In genomic region chr4:3123201-3123671, GRCh38 we compare ENCODE assay signal across 12 cellular contexts. TPM values are rescaled to one million over a fixed set of nuclear protein-coding genes. Genes with fewer than 3 reads are reported as not detected.
DNase-seq lines count a peak whose midpoint lies in the region; ATAC-seq and TF ChIP-seq lines count a peak whose summit lies in the region.
"Had no signal": no experiment of that assay in that cellular context is flagged by ENCODE, and none has a peak within 500 bp of the region (broad histone marks: within the 10 kb centered on the region; RNA-seq: fewer than 3 reads in every experiment).

No MANE protein-coding gene starts in this region.

- no peaks in the 10 kb centered on the region for H3K27me3 ChIP-seq in esophagus squamous epithelium
- no peaks in the 10 kb centered on the region for H3K27me3 ChIP-seq in muscle layer of duodenum (ENCODE audit: low read depth, low read length)
- H3K27me3 ChIP-seq in CD4-positive, alpha-beta memory T cell (ENCODE audit: insufficient read depth, low read length): no peaks in the 10 kb centered on the region

- H3K27ac ChIP-seq in esophagus squamous epithelium (peak overlapping the region in 3 of 4 donors; percentile 65 to 84 (median 83)), muscle layer of duodenum (ENCODE audit: low read length) (peak overlapping the region; percentile 49)
- H3K27ac ChIP-seq in CD4-positive, alpha-beta memory T cell (ENCODE audit: low read depth, low read length): no peak overlapping the region

- no peak for TF ChIP-seq CTCF in esophagus squamous epithelium (IDR thresholded peaks at IDR 0.05)

- TF ChIP-seq POLR2A in esophagus squamous epithelium (IDR thresholded peaks at IDR 0.05): no peak

- no peak overlapping the region for H3K4me3 Mint-ChIP-seq in stimulated activated naive CD8-positive, alpha-beta T cell treated with anti-CD3 and anti-CD28 coated beads, Interleukin-15, Interleukin-2, amounts not matched to agents 100 ng/mL and 50 ng/mL, for 24 hours
- H3K4me3 Mint-ChIP-seq in stimulated activated naive CD8-positive, alpha-beta T cell treated with anti-CD3 and anti-CD28 coated beads, Interleukin-15, amount 100 ng/mL, for 72 hours: no peak overlapping the region
- no peak overlapping the region for H3K4me3 Mint-ChIP-seq in CD4-positive, alpha-beta memory T cell
- H3K4me3 Mint-ChIP-seq: natural killer cell treated with Interleukin-12 subunit alpha and Interleukin-12 subunit beta and Interleukin-15 and Interleukin-18, amount 100 ng/mL, for 72 hours had no signal

- intact Hi-C loops in esophagus squamous epithelium (cut with DNase I): no loop called here
- intact Hi-C loops in CD4-positive, alpha-beta memory T cell (cut with micrococcal nuclease): no loop called here

- H3K9me3 ChIP-seq in esophagus squamous epithelium: no peaks in the 10 kb centered on the region
- H3K9me3 ChIP-seq in muscle layer of duodenum (ENCODE audit: control insufficient read depth in 1 of 2, low read length in 2 of 2): no peaks in the 10 kb centered on the region
- no peaks in the 10 kb centered on the region for H3K9me3 ChIP-seq in CD4-positive, alpha-beta memory T cell (ENCODE audit: control insufficient read depth in 1 of 2, low read length in 2 of 2)

- H3K27me3 Mint-ChIP-seq in stimulated activated naive CD8-positive, alpha-beta T cell treated with anti-CD3 and anti-CD28 coated beads, Interleukin-15, Interleukin-2, amounts not matched to agents 100 ng/mL and 50 ng/mL, for 24 hours: no peaks in the 10 kb centered on the region
- H3K27me3 Mint-ChIP-seq in stimulated activated naive CD8-positive, alpha-beta T cell treated with anti-CD3 and anti-CD28 coated beads, Interleukin-15, amount 100 ng/mL, for 72 hours: no peaks in the 10 kb centered on the region
- H3K27me3 Mint-ChIP-seq in CD4-positive, alpha-beta memory T cell: no peaks in the 10 kb centered on the region
- H3K27me3 Mint-ChIP-seq: natural killer cell treated with Interleukin-12 subunit alpha and Interleukin-12 subunit beta and Interleukin-15 and Interleukin-18, amount 100 ng/mL, for 72 hours had no signal

- peak overlapping the region; percentile 68 for H3K27ac Mint-ChIP-seq in stimulated activated naive CD8-positive, alpha-beta T cell treated with anti-CD3 and anti-CD28 coated beads, Interleukin-15, Interleukin-2, amounts not matched to agents 100 ng/mL and 50 ng/mL, for 24 hours
- H3K27ac Mint-ChIP-seq in stimulated activated naive CD8-positive, alpha-beta T cell treated with anti-CD3 and anti-CD28 coated beads, Interleukin-15, amount 100 ng/mL, for 72 hours: no peak overlapping the region
- peak overlapping the region in 3 of 7 donors; percentile 36 to 57 (median 42) for H3K27ac Mint-ChIP-seq in CD4-positive, alpha-beta memory T cell

- H3K9me3 Mint-ChIP-seq in stimulated activated naive CD8-positive, alpha-beta T cell treated with anti-CD3 and anti-CD28 coated beads, Interleukin-15, Interleukin-2, amounts not matched to agents 100 ng/mL and 50 ng/mL, for 24 hours: no peaks in the 10 kb centered on the region
- H3K9me3 Mint-ChIP-seq in stimulated activated naive CD8-positive, alpha-beta T cell treated with anti-CD3 and anti-CD28 coated beads, Interleukin-15, amount 100 ng/mL, for 72 hours: no peaks in the 10 kb centered on the region
- H3K9me3 Mint-ChIP-seq in CD4-positive, alpha-beta memory T cell: no peaks in the 10 kb centered on the region
- H3K9me3 Mint-ChIP-seq: natural killer cell treated with Interleukin-12 subunit alpha and Interleukin-12 subunit beta and Interleukin-15 and Interleukin-18, amount 100 ng/mL, for 72 hours had no signal

- CTCF ChIA-PET in CD4-positive, alpha-beta memory T cell (lab: Charles Lee; ENCODE audit: partially characterized antibody): interaction anchor here (1.1 to 5.1 kb wide), 2 partner anchors 16 to 68 kb away, joined by 3 to 25 read pairs; no protein-coding TSS in a partner anchor

- POLR2A ChIA-PET in CD4-positive, alpha-beta memory T cell (lab: Charles Lee; ENCODE audit: partially characterized antibody): interaction anchor here (1.1 kb wide), 1 partner anchor 15 kb away, joined by 3 read pairs; no protein-coding TSS in a partner anchor

- H3K4me1 Mint-ChIP-seq in stimulated activated naive CD8-positive, alpha-beta T cell treated with anti-CD3 and anti-CD28 coated beads, Interleukin-15, Interleukin-2, amounts not matched to agents 100 ng/mL and 50 ng/mL, for 24 hours (ENCODE audit: low read depth): peaks cover 22% of the 10 kb centered on the region
- H3K4me1 Mint-ChIP-seq in stimulated activated naive CD8-positive, alpha-beta T cell treated with anti-CD3 and anti-CD28 coated beads, Interleukin-15, amount 100 ng/mL, for 72 hours: peaks cover 13% of the 10 kb centered on the region
- peaks cover 6 to 17% (median 10%) of the 10 kb centered on the region in 4 donors for H3K4me1 Mint-ChIP-seq in CD4-positive, alpha-beta memory T cell

- peaks cover 67% of the 10 kb centered on the region for H3K36me3 Mint-ChIP-seq in stimulated activated naive CD8-positive, alpha-beta T cell treated with anti-CD3 and anti-CD28 coated beads, Interleukin-15, Interleukin-2, amounts not matched to agents 100 ng/mL and 50 ng/mL, for 24 hours (ENCODE audit: low read depth)
- H3K36me3 Mint-ChIP-seq in CD4-positive, alpha-beta memory T cell: peaks cover 44 to 67% of the 10 kb centered on the region in 2 donors

- H3K4me3 ChIP-seq in esophagus squamous epithelium: no peak overlapping the region
- no peak overlapping the region for H3K4me3 ChIP-seq in muscle layer of duodenum (ENCODE audit: low read depth in 1 of 2, low read length in 2 of 2)
- no peak overlapping the region for H3K4me3 ChIP-seq in CD4-positive, alpha-beta memory T cell (ENCODE audit: low read length in 2 of 2)

- ATAC-seq in stimulated activated naive CD8-positive, alpha-beta T cell treated with anti-CD3 and anti-CD28 coated beads, Interleukin-15, amount 100 ng/mL, for 72 hours: no peak
- ATAC-seq in HG02970 (IDR thresholded peaks at IDR 0.05; ENCODE audit: low FRiP score, unreplicated experiment) (no peak), GM21381 (IDR thresholded peaks at IDR 0.05; ENCODE audit: unreplicated experiment) (no peak)
- ATAC-seq: natural killer cell treated with Interleukin-12 subunit alpha and Interleukin-12 subunit beta and Interleukin-15 and Interleukin-18, amount 100 ng/mL, for 72 hours had no signal

- H3K36me3 ChIP-seq in esophagus squamous epithelium (peaks cover 7 to 85% (median 11%) of the 10 kb centered on the region in 3 donors), muscle layer of duodenum (ENCODE audit: control insufficient read depth in 1 of 2, insufficient read depth in 2 of 2, low read length in 2 of 2) (peaks cover 19 to 23% of the 10 kb centered on the region in 2 donors)
- H3K36me3 ChIP-seq in CD4-positive, alpha-beta memory T cell (ENCODE audit: insufficient read depth, low read length): peaks cover 15% of the 10 kb centered on the region

- DNase-seq in stimulated activated naive CD8-positive, alpha-beta T cell treated with anti-CD3 and anti-CD28 coated beads, Interleukin-15, amount 100 ng/mL, for 72 hours: no peak
- no peak for DNase-seq in esophagus squamous epithelium (lab: John Stamatoyannopoulos, UW)
- no peak for DNase-seq in CD4-positive, alpha-beta memory T cell
- DNase-seq in iPS-NIHi11 (ENCODE audit: low spot score): no peak
- DNase-seq: activated CD8-positive, alpha-beta memory T cell treated with anti-CD3 and anti-CD28 coated beads, Interleukin-2, amount 50 U/mL, for 48 hours; central memory CD4-positive, alpha-beta T cell; NCI-H187 treated with DMSO at 0.1 percent for 48 hours had no signal

- H3K4me1 ChIP-seq in esophagus squamous epithelium (peaks cover 4 to 36% (median 10%) of the 10 kb centered on the region in 3 donors), muscle layer of duodenum (ENCODE audit: control insufficient read depth in 1 of 2, insufficient read depth in 2 of 2, low read length in 2 of 2) (peaks cover 6 to 28% of the 10 kb centered on the region in 2 donors)
- H3K4me1 ChIP-seq in CD4-positive, alpha-beta memory T cell (ENCODE audit: insufficient read depth, low read length): peaks cover 5% of the 10 kb centered on the region

- WGBS in esophagus squamous epithelium, 2 donors: 71 to 79% methylated on average over 2 of the region's 2 CpGs

RNA-seq across cellular contexts. Expression of gene HTT, which starts 48.8 kb away (rescaled TPM):
- total RNA-seq in esophagus squamous epithelium: 100 to 1,000 TPM in 1 of 4 donors, 10 to 100 TPM in 3; 37.5 to 119 (median 48.7) TPM
- 10 to 100 TPM; 62.2 to 67.7 TPM for total RNA-seq in CD4-positive, alpha-beta memory T cell
- polyA plus RNA-seq in CD4-positive, alpha-beta memory T cell: 1 to 10 TPM in 1 of 2 donors, under 1 TPM in 1; 0.57 to 4.9 TPM

RNA-seq across cellular contexts. Expression of gene HTT-AS, which starts 48.9 kb away (rescaled TPM):
- total RNA-seq in esophagus squamous epithelium: not detected
- not detected for total RNA-seq in CD4-positive, alpha-beta memory T cell
- polyA plus RNA-seq in CD4-positive, alpha-beta memory T cell: not detected
- total RNA-seq: natural killer cell treated with Interleukin-12 subunit alpha and Interleukin-12 subunit beta and Interleukin-15 and Interleukin-18, amount 100 ng/mL, for 72 hours had no signal
